Comparison of ENCODE assay signal across 11 cellular contexts in the genomic region with DNA sequence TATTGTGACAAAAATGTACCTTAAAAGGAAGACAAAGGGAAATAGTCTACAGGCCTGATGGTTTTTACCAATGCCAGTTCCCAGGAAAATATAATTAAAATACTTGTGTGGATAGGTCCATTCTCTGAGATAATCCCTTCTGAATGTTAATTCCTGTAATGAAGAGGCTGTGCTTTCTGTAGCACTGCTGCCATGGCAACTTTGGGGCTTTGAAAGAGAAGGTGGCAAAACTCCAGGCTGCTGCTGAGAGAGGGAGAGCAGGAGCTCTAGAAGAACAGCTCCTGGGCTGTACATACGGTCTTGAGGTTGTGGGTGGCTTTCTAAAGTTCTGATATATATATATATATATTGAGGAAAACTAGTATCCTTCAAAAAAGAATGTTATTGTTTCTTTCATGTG.
A peak's percentile ranks its signal among the peaks of the same experiment; 100 is the strongest.
DNase-seq lines count a peak whose midpoint lies in the region; ATAC-seq and TF ChIP-seq lines count a peak whose summit lies in the region.
"Had no signal": no experiment of that assay in that cellular context is flagged by ENCODE, and none has a peak within 500 bp of the region (broad histone marks: within the 10 kb centered on the region; RNA-seq: fewer than 3 reads in every experiment).

No MANE protein-coding gene starts in this region.

- no peaks in the 10 kb centered on the region for H3K4me1 Mint-ChIP-seq in MCF 10A (ENCODE audit: insufficient read depth, unreplicated experiment)
- H3K4me1 Mint-ChIP-seq in activated T-helper 17 cell treated with anti-CD3 and anti-CD28 coated beads, Interleukin-2, amount 50 U/mL, for 72 hours, result no peaks in the 10 kb centered on the region

- peaks cover 21% of the 10 kb centered on the region for H3K79me2 ChIP-seq in mammary epithelial cell (ENCODE audit: insufficient read depth, low read length)
- H3K79me2 ChIP-seq in trophoblast cell (ENCODE audit: control insufficient read depth, insufficient read depth, low read length, poor library complexity), result no peaks in the 10 kb centered on the region

- H2AFZ ChIP-seq in mammary epithelial cell (ENCODE audit: low read depth, low read length), result no peak overlapping the region
- no peak overlapping the region for H2AFZ ChIP-seq in trophoblast cell (ENCODE audit: insufficient read depth, low read length, poor library complexity)

- no peaks in the 10 kb centered on the region for H3K79me1 ChIP-seq in trophoblast cell (ENCODE audit: low read length)

- no peak for ATAC-seq in activated T-helper 17 cell treated with anti-CD3 and anti-CD28 coated beads, Interleukin-2, amount 50 U/mL, for 72 hours (replicated peaks)

- H3K14ac ChIP-seq in trophoblast cell (ENCODE audit: low read length), result no peak overlapping the region

- no peak overlapping the region for H3K4me3 Mint-ChIP-seq in MCF 10A (ENCODE audit: unreplicated experiment)
- no peak overlapping the region for H3K4me3 Mint-ChIP-seq in activated T-helper 17 cell treated with anti-CD3 and anti-CD28 coated beads, Interleukin-2, amount 50 U/mL, for 72 hours

- H3K9ac ChIP-seq in mammary epithelial cell (ENCODE audit: insufficient read depth, low read length) (no peak overlapping the region), trophoblast cell (ENCODE audit: low read length) (no peak overlapping the region)
- H3K9ac ChIP-seq: BLaER1 treated with 17β-estradiol and CSF1 and Interleukin-3, amounts not matched to agents 10 nM and 100 nM had no signal

- 100% methylated on average over 1 of the region's 1 CpG for WGBS in mammary epithelial cell (ENCODE audit: low coverage, missing lambda C conversion rate)
- WGBS in trophoblast cell (ENCODE audit: extremely low coverage, insufficient coverage, insufficient read length), result no CpG with 5 or more reads among the region's 1 CpG

- H2AK5ac ChIP-seq in trophoblast cell (ENCODE audit: low read length), result no peak overlapping the region

- H4K91ac ChIP-seq in trophoblast cell (ENCODE audit: low read depth, low read length), result no peak overlapping the region

- H2BK12ac ChIP-seq in trophoblast cell (ENCODE audit: low read length), result no peak overlapping the region

- H3K9me3 Mint-ChIP-seq in MCF 10A (ENCODE audit: unreplicated experiment), result no peaks in the 10 kb centered on the region
- H3K9me3 Mint-ChIP-seq in activated T-helper 17 cell treated with anti-CD3 and anti-CD28 coated beads, Interleukin-2, amount 50 U/mL, for 72 hours, result no peaks in the 10 kb centered on the region

- no peak for TF ChIP-seq CTCF in MCF 10A (IDR thresholded peaks at IDR 0.05; ENCODE audit: unreplicated experiment)
- no peak for TF ChIP-seq CTCF in mammary epithelial cell (conservative IDR thresholded peaks at IDR 0.05 in 1 of 2, IDR thresholded peaks at IDR 0.05 in 1 of 2; ENCODE audit: extremely low read depth in 1 of 2, insufficient read depth in 1 of 2, low read depth in 1 of 2, low read length in 2 of 2)
- no peak for TF ChIP-seq CTCF in tibial artery (IDR thresholded peaks at IDR 0.05)

- H3K36me3 Mint-ChIP-seq in MCF 10A (ENCODE audit: insufficient read depth, unreplicated experiment), result peaks cover 18% of the 10 kb centered on the region
- H3K36me3 Mint-ChIP-seq in activated T-helper 17 cell treated with anti-CD3 and anti-CD28 coated beads, Interleukin-2, amount 50 U/mL, for 72 hours (ENCODE audit: low read depth), result peaks cover 10% of the 10 kb centered on the region

- dilution Hi-C loops in mammary epithelial cell (cut with HindIII; ENCODE audit: low sequenced_read_pairs), result no loop called here

- DNase-seq in MCF 10A (ENCODE audit: unreplicated experiment) (peak; percentile 28), mammary epithelial cell (no peak), amygdala (lab: John Stamatoyannopoulos, UW) (peak in 47 of 56 donors; percentile 0 to 77 (median 44)), inferior parietal cortex (ENCODE audit: extremely low spot score) (peak; percentile 73), tibial artery (peak; percentile 53 to 71), trophoblast cell (no peak), NCI-H146 treated with DMSO at 0.1 percent for 48 hours (lab: John Stamatoyannopoulos, UW; ENCODE audit: unreplicated experiment) (no peak)
- DNase-seq: activated T-cell treated with anti-CD3 and anti-CD28 coated beads for 4 hours, NCI-H146 had no signal

- no peaks in the 10 kb centered on the region for H3K27me3 ChIP-seq in mammary epithelial cell (ENCODE audit: insufficient read depth, low read length)
- no peaks in the 10 kb centered on the region for H3K27me3 ChIP-seq in tibial artery
- H3K27me3 ChIP-seq in trophoblast cell (ENCODE audit: insufficient read depth, low read length), result no peaks in the 10 kb centered on the region
- H3K27me3 ChIP-seq: BLaER1 treated with 17β-estradiol and CSF1 and Interleukin-3, amounts not matched to agents 10 nM and 100 nM had no signal

- H3K4me2 ChIP-seq in mammary epithelial cell (ENCODE audit: insufficient read depth, low read depth, low read length), result no peak overlapping the region
- H3K4me2 ChIP-seq in trophoblast cell (ENCODE audit: low read length), result no peak overlapping the region
- H3K4me2 ChIP-seq: BLaER1 treated with 17β-estradiol and CSF1 and Interleukin-3, amounts not matched to agents 10 nM and 100 nM had no signal

- H3K4me3 ChIP-seq in mammary epithelial cell (replicated peaks in 1 of 3; ENCODE audit: insufficient read depth in 1 of 3, low read depth in 2 of 3, low read length in 3 of 3) (no peak overlapping the region), tibial artery (no peak overlapping the region), trophoblast cell (ENCODE audit: low read depth, low read length) (no peak overlapping the region)
- H3K4me3 ChIP-seq: BLaER1 treated with 17β-estradiol and CSF1 and Interleukin-3, amounts not matched to agents 10 nM and 100 nM had no signal

- intact Hi-C loops in MCF 10A (cut with micrococcal nuclease) (no loop called here), mammary epithelial cell (cut with micrococcal nuclease) (no loop called here), tibial artery (cut with DNase I; ENCODE audit: low total_unique reads) (no loop called here)

- H2BK5ac ChIP-seq in trophoblast cell (ENCODE audit: low read depth, low read length, poor library complexity), result no peak overlapping the region

- H3K18ac ChIP-seq in trophoblast cell (ENCODE audit: low read length), result no peak overlapping the region

- H3K27me3 Mint-ChIP-seq in MCF 10A (ENCODE audit: insufficient read depth, unreplicated experiment), result no peaks in the 10 kb centered on the region
- H3K27me3 Mint-ChIP-seq in activated T-helper 17 cell treated with anti-CD3 and anti-CD28 coated beads, Interleukin-2, amount 50 U/mL, for 72 hours, result no peaks in the 10 kb centered on the region

- no peaks in the 10 kb centered on the region for H4K20me1 ChIP-seq in mammary epithelial cell (ENCODE audit: insufficient read depth, low read length)

- H3K36me3 ChIP-seq in mammary epithelial cell (ENCODE audit: insufficient read depth, low read length) (peaks cover 22% of the 10 kb centered on the region), tibial artery (peaks cover 0 to 9% (median 6%) of the 10 kb centered on the region in 3 donors), trophoblast cell (ENCODE audit: control insufficient read depth in 1 of 2, insufficient read depth in 2 of 2, low read length in 2 of 2) (peaks cover 3 to 4% of the 10 kb centered on the region in 2 experiments)

- no peak overlapping the region for H4K12ac ChIP-seq in trophoblast cell (ENCODE audit: low read depth, low read length)

- in situ Hi-C loops in mammary epithelial cell (cut with MboI; ENCODE audit: low sequenced_read_pairs in 2 of 2), result no loop called here

- H3K4ac ChIP-seq in trophoblast cell (ENCODE audit: low read depth, low read length), result no peak overlapping the region

- no peak overlapping the region for H3K23ac ChIP-seq in trophoblast cell (ENCODE audit: low read length)

- BruUV-seq in MCF 10A (replicated peaks; lab: Mats Ljungman, UMichigan) (TSS peak; percentile 3), mammary epithelial cell (replicated peaks; lab: Mats Ljungman, UMichigan) (no TSS peak)

- CTCF ChIA-PET in MCF 10A (lab: Yijun Ruan, JAX) (interaction anchor here (2.7 kb wide), 1 partner anchor 170 kb away, joined by 13 read pairs; no protein-coding TSS in a partner anchor), mammary epithelial cell (lab: Charles Lee; ENCODE audit: low non-redundant PET) (no interaction called here)

- H3K27ac Mint-ChIP-seq in MCF 10A (ENCODE audit: low read depth, unreplicated experiment), result no peak overlapping the region
- H3K27ac Mint-ChIP-seq in activated T-helper 17 cell treated with anti-CD3 and anti-CD28 coated beads, Interleukin-2, amount 50 U/mL, for 72 hours, result no peak overlapping the region

- no peak overlapping the region for H2BK120ac ChIP-seq in trophoblast cell (ENCODE audit: insufficient read depth, low read length, poor library complexity)

- H3K9me3 ChIP-seq in mammary epithelial cell (replicated peaks; ENCODE audit: insufficient read depth, low read length) (no peaks in the 10 kb centered on the region), tibial artery (no peaks in the 10 kb centered on the region), trophoblast cell (ENCODE audit: insufficient read depth, low read depth, low read length) (no peaks in the 10 kb centered on the region)
- H3K9me3 ChIP-seq: BLaER1 treated with 17β-estradiol and CSF1 and Interleukin-3, amounts not matched to agents 10 nM and 100 nM had no signal

- POLR2A ChIA-PET in MCF 10A (lab: Yijun Ruan, JAX), result interaction anchor here (1.4 to 3.3 kb wide), 2 partner anchors 15 to 125 kb away, joined by 6 to 18 read pairs; a partner anchor contains a TSS

- no peak overlapping the region for H4K8ac ChIP-seq in trophoblast cell (ENCODE audit: low read depth, low read length)

- H3K4me1 ChIP-seq in mammary epithelial cell (ENCODE audit: insufficient read depth, low read length) (no peaks in the 10 kb centered on the region), tibial artery (peaks cover 0 to 95% (median 43%) of the 10 kb centered on the region in 4 donors), trophoblast cell (ENCODE audit: control insufficient read depth in 1 of 2, insufficient read depth in 2 of 2, low read length in 2 of 2) (peaks cover 0 to 3% of the 10 kb centered on the region in 2 experiments)

- H3K27ac ChIP-seq in mammary epithelial cell (ENCODE audit: insufficient read depth, low read depth, low read length) (no peak overlapping the region), tibial artery (peak overlapping the region in 1 of 2 donors; percentile 50), trophoblast cell (ENCODE audit: low read depth, low read length) (no peak overlapping the region)
- H3K27ac ChIP-seq: BLaER1 treated with 17β-estradiol and CSF1 and Interleukin-3, amounts not matched to agents 10 nM and 100 nM had no signal

Comparison
In these comparisons a context has a peak if more than half of its experiments do, and no peak if none do; other contexts are left out.
1. DNase-seq: peak in MCF 10A (single experiment), amygdala (47 of 56), inferior parietal cortex (single experiment) and tibial artery (2 of 2); none in mammary epithelial cell (single experiment), trophoblast cell (0 of 2) and NCI-H146 treated with DMSO at 0.1 percent for 48 hours (single experiment).